In genomic region chr15:62834686-62835279, GRCh38 we compare ENCODE assay signal across 19 cellular contexts.
A peak's percentile ranks its signal among the peaks of the same experiment; 100 is the strongest.
DNase-seq lines count a peak whose midpoint lies in the region; ATAC-seq and TF ChIP-seq lines count a peak whose summit lies in the region.
"Had no signal": no experiment of that assay in that cellular context is flagged by ENCODE, and none has a peak within 500 bp of the region (broad histone marks: within the 10 kb centered on the region; RNA-seq: fewer than 3 reads in every experiment).

No MANE protein-coding gene starts in this region.

- peaks cover 17% of the 10 kb centered on the region for H3K4me1 Mint-ChIP-seq in nephron
- H3K4me1 Mint-ChIP-seq: IgD-negative memory B cell had no signal

- DNase-seq in NCI-H226 (peak; percentile 40), astrocyte of the cerebellum (ENCODE audit: low read depth) (peak; percentile 57), hepatocyte (ENCODE audit: low spot score) (no peak), SW480 (ENCODE audit: low spot score) (no peak), DMS153 treated with DMSO at 0.1 percent for 48 hours (lab: John Stamatoyannopoulos, UW; ENCODE audit: unreplicated experiment) (no peak)
- DNase-seq: Caco-2, DMS153, EL, H9, NCI-H187, NCI-H446, NCI-H748 treated with DMSO at 0.1 percent for 48 hours, OCI-M1, RPMI8226, SJCRH30 had no signal

- H3K36me3 ChIP-seq in hepatocyte (replicated peaks; ENCODE audit: insufficient read depth, low read depth): no peaks in the 10 kb centered on the region
- H3K36me3 ChIP-seq: SJCRH30 had no signal

- H2AFZ ChIP-seq in hepatocyte: no peak overlapping the region

- in situ Hi-C loops in astrocyte of the cerebellum (cut with HindIII; ENCODE audit: low sequenced_read_pairs): no loop called here

- peaks cover 18% of the 10 kb centered on the region for H3K4me1 ChIP-seq in hepatocyte (ENCODE audit: insufficient read depth)
- H3K4me1 ChIP-seq: SJCRH30 had no signal

- no peak for ATAC-seq in GM19395 (IDR thresholded peaks at IDR 0.05; ENCODE audit: unreplicated experiment)
- no peak for ATAC-seq in GM19324 (IDR thresholded peaks at IDR 0.05; ENCODE audit: low FRiP score, unreplicated experiment)

- H3K79me2 ChIP-seq in hepatocyte: no peaks in the 10 kb centered on the region

- H3K27ac ChIP-seq in hepatocyte: peak overlapping the region; percentile 78
- H3K27ac ChIP-seq: SJCRH30 had no signal

- peaks cover 48% of the 10 kb centered on the region for H3K36me3 Mint-ChIP-seq in nephron (ENCODE audit: low read depth)

- 97% methylated on average over 6 of the region's 6 CpGs for WGBS in hepatocyte (ENCODE audit: low lambda C conversion rate, missing lambda C conversion rate)

- TF ChIP-seq CTCF in astrocyte of the cerebellum (IDR thresholded peaks at IDR 0.05; ENCODE audit: low read depth, low read length, missing control alignments): no peak
- no peak for TF ChIP-seq CTCF in hepatocyte (IDR thresholded peaks at IDR 0.05; ENCODE audit: poor library complexity)
- no peak for TF ChIP-seq CTCF in nephron (IDR thresholded peaks at IDR 0.05; ENCODE audit: unreplicated experiment in 3 of 3)

- no peaks in the 10 kb centered on the region for H3K9me3 Mint-ChIP-seq in nephron
- H3K9me3 Mint-ChIP-seq: H9, IgD-negative memory B cell had no signal

- H3K4me3 Mint-ChIP-seq in nephron: no peak overlapping the region
- H3K4me3 Mint-ChIP-seq: H9, IgD-negative memory B cell had no signal

- no peaks in the 10 kb centered on the region for H3K9me2 ChIP-seq in hepatocyte (replicated peaks; ENCODE audit: insufficient read depth)

- H3K27ac Mint-ChIP-seq in nephron: peak overlapping the region; percentile 37 to 91 (median 62)
- H3K27ac Mint-ChIP-seq: IgD-negative memory B cell had no signal

- H3K27me3 Mint-ChIP-seq in nephron (ENCODE audit: low read depth): no peaks in the 10 kb centered on the region

- no peak overlapping the region for H3K4me2 ChIP-seq in hepatocyte

- H3K9me3 ChIP-seq in hepatocyte (ENCODE audit: low read depth): no peaks in the 10 kb centered on the region
- H3K9me3 ChIP-seq: Caco-2, SJCRH30 had no signal

- no peaks in the 10 kb centered on the region for H3K27me3 ChIP-seq in hepatocyte
- H3K27me3 ChIP-seq: SJCRH30 had no signal

- no peaks in the 10 kb centered on the region for H4K20me1 ChIP-seq in hepatocyte (ENCODE audit: insufficient read depth, poor library complexity, severe bottlenecking)

- H3K4me3 ChIP-seq in astrocyte of the cerebellum (ENCODE audit: low read depth, low read length) (no peak overlapping the region), hepatocyte (no peak overlapping the region)
- H3K4me3 ChIP-seq: SJCRH30 had no signal

Comparison
In these comparisons a context has a peak if more than half of its experiments do, and no peak if none do; other contexts are left out.
1. DNase-seq: peak in NCI-H226 (single experiment) and astrocyte of the cerebellum (single experiment); none in hepatocyte (single experiment), SW480 (single experiment) and DMS153 treated with DMSO at 0.1 percent for 48 hours (single experiment).